Comparison of ENCODE assay signal across 22 cellular contexts in the genomic region with DNA sequence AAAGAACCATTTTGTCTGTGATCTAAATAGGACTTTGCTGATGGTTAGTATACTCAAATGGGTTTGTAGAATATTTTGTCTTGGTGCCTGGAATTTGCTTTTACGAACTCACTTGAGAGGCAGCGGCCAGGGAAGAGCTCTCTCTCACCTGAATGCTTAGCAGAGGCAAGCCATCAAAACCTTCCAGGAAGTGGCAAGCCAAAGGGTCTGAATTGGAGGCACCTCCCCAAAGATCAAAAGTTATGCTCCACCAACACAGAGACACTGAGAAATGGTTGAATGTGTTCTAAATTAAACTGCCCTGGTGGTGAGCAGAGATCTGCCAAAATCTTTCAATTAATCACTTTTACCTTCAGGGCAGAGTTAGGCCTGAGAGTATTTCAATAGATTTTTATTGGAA.
A peak's percentile ranks its signal among the peaks of the same experiment; 100 is the strongest.
DNase-seq lines count a peak whose midpoint lies in the region; ATAC-seq and TF ChIP-seq lines count a peak whose summit lies in the region.
"Had no signal": no experiment of that assay in that cellular context is flagged by ENCODE, and none has a peak within 500 bp of the region (broad histone marks: within the 10 kb centered on the region; RNA-seq: fewer than 3 reads in every experiment).

No MANE protein-coding gene starts in this region.

- H3K36me3 Mint-ChIP-seq in activated CD8-positive, alpha-beta memory T cell treated with anti-CD3 and anti-CD28 coated beads, Interleukin-2, amount 10 ng/mL, durations not matched to agents 7 days and 5 days, result peaks cover 48% of the 10 kb centered on the region
- peaks cover 56% of the 10 kb centered on the region for H3K36me3 Mint-ChIP-seq in T-cell

- ATAC-seq in activated CD8-positive, alpha-beta memory T cell treated with anti-CD3 and anti-CD28 coated beads, Interleukin-2, amount 10 ng/mL, durations not matched to agents 7 days and 5 days, result no peak
- ATAC-seq in T-cell (replicated peaks in 1 of 4), result peak; percentile 66 to 96 (median 92)
- ATAC-seq in stimulated activated naive CD8-positive, alpha-beta T cell treated with anti-CD3 and anti-CD28 coated beads, Interleukin-15, Interleukin-2, amounts not matched to agents 100 U/mL and 50 U/mL, for 24 hours, result peak; percentile 40
- ATAC-seq in HG02852 (IDR thresholded peaks at IDR 0.05; ENCODE audit: unreplicated experiment), result no peak
- ATAC-seq in HG03280 (IDR thresholded peaks at IDR 0.05; ENCODE audit: unreplicated experiment), result no peak
- ATAC-seq: A549 had no signal

- no peaks in the 10 kb centered on the region for H3K36me3 ChIP-seq in fibroblast of lung (ENCODE audit: control insufficient read depth, insufficient read depth, low read length)
- H3K36me3 ChIP-seq: thoracic aorta had no signal

- H3K27ac ChIP-seq in fibroblast of lung (ENCODE audit: insufficient read depth, low read length), result no peak overlapping the region
- H3K27ac ChIP-seq: A549; BLaER1 treated with 17β-estradiol and CSF1 and Interleukin-3, amounts not matched to agents 10 nM and 100 nM; thoracic aorta had no signal

- H3K9me3 Mint-ChIP-seq in activated CD8-positive, alpha-beta memory T cell treated with anti-CD3 and anti-CD28 coated beads, Interleukin-2, amount 10 ng/mL, durations not matched to agents 7 days and 5 days (ENCODE audit: low read depth), result peaks cover 9% of the 10 kb centered on the region
- peaks cover 2 to 6% (median 4%) of the 10 kb centered on the region in 3 donors for H3K9me3 Mint-ChIP-seq in T-cell
- H3K9me3 Mint-ChIP-seq: HFFc6 had no signal

- POLR2A ChIA-PET in T-cell (lab: Charles Lee), result interaction anchor here in 1 of 2 donors (0.6 kb wide), 1 partner anchor 269 kb away, joined by 3 read pairs; no protein-coding TSS in a partner anchor

- H3K9ac ChIP-seq in fibroblast of lung (ENCODE audit: insufficient read depth, low read length), result no peak overlapping the region
- H3K9ac ChIP-seq: BLaER1 treated with 17β-estradiol and CSF1 and Interleukin-3, amounts not matched to agents 10 nM and 100 nM had no signal

- H3K27me3 ChIP-seq in fibroblast of lung (ENCODE audit: control insufficient read depth, insufficient read depth, low read length), result no peaks in the 10 kb centered on the region
- H3K27me3 ChIP-seq: BLaER1 treated with 17β-estradiol and CSF1 and Interleukin-3, amounts not matched to agents 10 nM and 100 nM; spleen had no signal

- H3K27ac Mint-ChIP-seq in activated CD8-positive, alpha-beta memory T cell treated with anti-CD3 and anti-CD28 coated beads, Interleukin-2, amount 10 ng/mL, durations not matched to agents 7 days and 5 days, result peak overlapping the region; percentile 35
- H3K27ac Mint-ChIP-seq in T-cell, result peak overlapping the region; percentile 7 to 65

- no peak overlapping the region for H3K4me2 ChIP-seq in fibroblast of lung (ENCODE audit: extremely low read depth, insufficient read depth, low read length)
- H3K4me2 ChIP-seq: A549; BLaER1 treated with 17β-estradiol and CSF1 and Interleukin-3, amounts not matched to agents 10 nM and 100 nM had no signal

- H3K4me1 ChIP-seq in fibroblast of lung (ENCODE audit: control insufficient read depth, extremely low read depth, insufficient read depth, low read length), result no peaks in the 10 kb centered on the region
- H3K4me1 ChIP-seq: A549 had no signal

- H3K9me3 ChIP-seq in fibroblast of lung (ENCODE audit: control insufficient read depth, insufficient read depth, low read depth, low read length), result no peaks in the 10 kb centered on the region
- H3K9me3 ChIP-seq: A549, spleen, thoracic aorta had no signal

- no peak for DNase-seq in activated CD8-positive, alpha-beta memory T cell treated with anti-CD3 and anti-CD28 coated beads, Interleukin-2, amount 10 ng/mL, durations not matched to agents 7 days and 5 days
- no peak for DNase-seq in activated CD8-positive, alpha-beta memory T cell treated with anti-CD3 and anti-CD28 coated beads, Interleukin-2, amount 50 U/mL, for 4 hours
- peak in 11 of 34 experiments; percentile 2 to 28 (median 11) for DNase-seq in T-cell
- no peak for DNase-seq in fibroblast of lung (ENCODE audit: low read depth in 2 of 2)
- no peak for DNase-seq in stimulated activated naive CD8-positive, alpha-beta T cell treated with anti-CD3 and anti-CD28 coated beads, Interleukin-15, Interleukin-2, amounts not matched to agents 100 U/mL and 50 U/mL, for 24 hours
- no peak for DNase-seq in HuH-7 (ENCODE audit: low spot score)
- DNase-seq: activated T-cell treated with anti-CD3 and anti-CD28 coated beads, Interleukin-2, amount 50 U/mL, for 48 hours; amniotic stem cell; caudate nucleus; effector CD4-positive, alpha-beta T cell; HFFc6; NCI-H1436; NCI-H2171; OCI-M1; SIG-M5; spleen had no signal

- TF ChIP-seq CTCF in fibroblast of lung (conservative IDR thresholded peaks at IDR 0.05 in 1 of 2, IDR thresholded peaks at IDR 0.05 in 1 of 2; ENCODE audit: low read depth in 1 of 2, low read length in 2 of 2), result no peak

- no peak overlapping the region for H3K4me3 ChIP-seq in fibroblast of lung (replicated peaks in 1 of 4; ENCODE audit: control extremely low read depth in 1 of 4, insufficient read depth in 1 of 4, low read depth in 3 of 4, low read length in 4 of 4)
- H3K4me3 ChIP-seq: A549; BLaER1 treated with 17β-estradiol and CSF1 and Interleukin-3, amounts not matched to agents 10 nM and 100 nM; spleen; thoracic aorta had no signal

- H4K20me1 ChIP-seq in fibroblast of lung (ENCODE audit: control insufficient read depth, extremely low read depth, insufficient read depth, low read length), result no peaks in the 10 kb centered on the region
- H4K20me1 ChIP-seq: BLaER1 treated with 17β-estradiol and CSF1 and Interleukin-3, amounts not matched to agents 10 nM and 100 nM had no signal

- no peak overlapping the region for H3K4me3 Mint-ChIP-seq in activated CD8-positive, alpha-beta memory T cell treated with anti-CD3 and anti-CD28 coated beads, Interleukin-2, amount 10 ng/mL, durations not matched to agents 7 days and 5 days
- H3K4me3 Mint-ChIP-seq in T-cell, result peak overlapping the region in 1 of 3 donors; percentile 62
- H3K4me3 Mint-ChIP-seq: neural crest cell had no signal

- peak overlapping the region; percentile 17 for H2AFZ ChIP-seq in fibroblast of lung (ENCODE audit: low read length)

- no peaks in the 10 kb centered on the region for H3K79me2 ChIP-seq in fibroblast of lung (ENCODE audit: control insufficient read depth, insufficient read depth, low read length)

- CTCF ChIA-PET in activated CD8-positive, alpha-beta memory T cell treated with anti-CD3 and anti-CD28 coated beads, Interleukin-2, amount 10 ng/mL, durations not matched to agents 7 days and 5 days (lab: Charles Lee), result no interaction called here
- CTCF ChIA-PET in T-cell (lab: Charles Lee), result no interaction called here

- H3K27me3 Mint-ChIP-seq in activated CD8-positive, alpha-beta memory T cell treated with anti-CD3 and anti-CD28 coated beads, Interleukin-2, amount 10 ng/mL, durations not matched to agents 7 days and 5 days, result no peaks in the 10 kb centered on the region
- no peaks in the 10 kb centered on the region for H3K27me3 Mint-ChIP-seq in T-cell

- peaks cover 8% of the 10 kb centered on the region for H3K4me1 Mint-ChIP-seq in activated CD8-positive, alpha-beta memory T cell treated with anti-CD3 and anti-CD28 coated beads, Interleukin-2, amount 10 ng/mL, durations not matched to agents 7 days and 5 days
- peaks cover 47 to 55% (median 54%) of the 10 kb centered on the region in 3 donors for H3K4me1 Mint-ChIP-seq in T-cell

Comparison
In these comparisons a context has a peak if more than half of its experiments do, and no peak if none do; other contexts are left out.
1. ATAC-seq: peak in T-cell (4 of 4) and stimulated activated naive CD8-positive, alpha-beta T cell treated with anti-CD3 and anti-CD28 coated beads, Interleukin-15, Interleukin-2, amounts not matched to agents 100 U/mL and 50 U/mL, for 24 hours (single experiment); none in activated CD8-positive, alpha-beta memory T cell treated with anti-CD3 and anti-CD28 coated beads, Interleukin-2, amount 10 ng/mL, durations not matched to agents 7 days and 5 days (single experiment), HG02852 (single experiment) and HG03280 (single experiment).